In genomic region chr6:132388291-132388690, GRCh38 we compare ENCODE assay signal across 26 cellular contexts. TPM values are rescaled to one million over a fixed set of nuclear protein-coding genes. Genes with fewer than 3 reads are reported as not detected.
DNase-seq lines count a peak whose midpoint lies in the region; ATAC-seq and TF ChIP-seq lines count a peak whose summit lies in the region.
"Had no signal": no experiment of that assay in that cellular context is flagged by ENCODE, and none has a peak within 500 bp of the region (broad histone marks: within the 10 kb centered on the region; RNA-seq: fewer than 3 reads in every experiment).

No MANE protein-coding gene starts in this region.

- H3K9me3 ChIP-seq in A673 (ENCODE audit: low read depth, low read length, poor library complexity, severe bottlenecking) (no peaks in the 10 kb centered on the region), SK-N-MC (ENCODE audit: low read depth, low read length) (no peaks in the 10 kb centered on the region), sigmoid colon (no peaks in the 10 kb centered on the region)
- H3K9me3 ChIP-seq: BE2C, SJSA1 had no signal

- intact Hi-C loops in A673 (cut with micrococcal nuclease; ENCODE audit: unreplicated experiment): no loop called here
- intact Hi-C loops in sigmoid colon (cut with DNase I): no loop called here

- CTCF ChIA-PET in A673 (lab: Charles Lee): no interaction called here

- H3K4me1 ChIP-seq in A673 (ENCODE audit: insufficient read depth, low read length, poor library complexity, severe bottlenecking) (no peaks in the 10 kb centered on the region), sigmoid colon (no peaks in the 10 kb centered on the region)
- H3K4me1 ChIP-seq: BE2C had no signal

- TF ChIP-seq POLR2A in sigmoid colon (IDR thresholded peaks at IDR 0.05): no peak

- no peak for TF ChIP-seq EP300 in sigmoid colon (IDR thresholded peaks at IDR 0.05)

- peaks cover 35% of the 10 kb centered on the region for H3K27me3 ChIP-seq in A673 (replicated peaks; ENCODE audit: insufficient read depth, low read depth, low read length, poor library complexity)
- no peaks in the 10 kb centered on the region for H3K27me3 ChIP-seq in sigmoid colon
- H3K27me3 ChIP-seq: BE2C, SJSA1 had no signal

- no TSS peak for BruUV-seq in A673 (replicated peaks; lab: Mats Ljungman, UMichigan)

- TF ChIP-seq CTCF in A673 (conservative IDR thresholded peaks at IDR 0.05; ENCODE audit: low read depth, low read length): no peak
- no peak for TF ChIP-seq CTCF in sigmoid colon (IDR thresholded peaks at IDR 0.05)

- no peaks in the 10 kb centered on the region for H3K36me3 ChIP-seq in A673 (ENCODE audit: insufficient read depth, low read length, poor library complexity, severe bottlenecking)
- no peaks in the 10 kb centered on the region for H3K36me3 ChIP-seq in SK-N-MC (ENCODE audit: insufficient read depth, low read length)
- no peaks in the 10 kb centered on the region for H3K36me3 ChIP-seq in sigmoid colon
- H3K36me3 ChIP-seq: BE2C, SJSA1 had no signal

- no peak overlapping the region for H3K27ac ChIP-seq in A673 (ENCODE audit: low read depth, low read length, poor library complexity, severe bottlenecking)
- peak overlapping the region; percentile 95 for H3K27ac ChIP-seq in SK-N-MC
- H3K27ac ChIP-seq in sigmoid colon: no peak overlapping the region
- H3K27ac ChIP-seq: SJSA1 had no signal

- DNase-seq in A673 (ENCODE audit: low spot score) (peak; percentile 9), ELR (ENCODE audit: low read depth) (peak; percentile 53), SK-N-MC (ENCODE audit: low read depth, low spot score) (peak; percentile 98), fibroblast of gingiva (ENCODE audit: low read depth) (peak; percentile 12), sigmoid colon (no peak), SK-N-DZ (ENCODE audit: low spot score) (no peak)
- no peak for DNase-seq in activated naive CD4-positive, alpha-beta T cell treated with Interleukin-2 at 50 U/mL for 16 hours
- DNase-seq: activated CD4-positive, alpha-beta T cell treated with anti-CD3 and anti-CD28 coated beads, Interleukin-2, amount 50 U/mL, for 48 hours; activated gamma-delta T cell treated with Interleukin-2 at 50 U/mL for 16 hours; activated naive CD8-positive, alpha-beta T cell treated with anti-CD3 and anti-CD28 coated beads, Interleukin-2, amount 50 U/mL, for 24 hours; activated T-cell treated with anti-CD3 and anti-CD28 coated beads, Interleukin-2, amount 50 U/mL, for 48 hours; BE2C; CD8-positive, alpha-beta memory T cell; H7; hippocampal formation; left colon; NCI-H1092; NCI-H187; NCI-H526; nephron progenitor cell; stimulated activated naive B cell treated with anti-CD40 and anti-IgM and Interleukin-4, amounts not matched to agents 10 μg/mL and 1 μg/mL and 100 μg/mL, for 72 hours; substantia nigra; trophoblast cell had no signal

- POLR2A ChIA-PET in A673 (lab: Charles Lee; ENCODE audit: low non-redundant PET): no interaction called here

- 41 to 59% methylated on average over 3 of the region's 3 CpGs for WGBS in sigmoid colon, 2 donors

- H3K4me3 ChIP-seq in A673 (ENCODE audit: low read depth, low read length, poor library complexity, severe bottlenecking) (no peak overlapping the region), SK-N-MC (peak overlapping the region; percentile 51), sigmoid colon (no peak overlapping the region)
- H3K4me3 ChIP-seq: SJSA1 had no signal

- H3K9ac ChIP-seq in SK-N-MC (ENCODE audit: insufficient read length): peak overlapping the region; percentile 39

- ATAC-seq in HG03097 (IDR thresholded peaks at IDR 0.05; ENCODE audit: low FRiP score, unreplicated experiment): no peak
- ATAC-seq: activated naive CD8-positive, alpha-beta T cell treated with anti-CD3 and anti-CD28 coated beads, Interleukin-2, amount 50 U/mL, for 24 hours; left colon; Panc1; stimulated activated naive B cell treated with anti-CD40 and anti-IgM and Interleukin-4, amounts not matched to agents 10 μg/mL and 1 μg/mL and 100 μg/mL, for 72 hours had no signal

RNA-seq across cellular contexts. Expression of gene MOXD1, which starts 13.0 kb away (rescaled TPM):
- total RNA-seq in A673 (2021): not detected in 2 replicates
- 10 to 100 TPM in 3 of 4 donors, 1 to 10 TPM in 1; 9.4 to 20.8 (median 11.7) TPM for total RNA-seq in sigmoid colon
- 1 to 10 TPM; 1.2 to 6.6 (median 1.6) TPM for polyA plus RNA-seq in sigmoid colon
- polyA plus RNA-seq in SK-N-DZ (2014; cell fraction: cytosol; rRNA removed): 1.2 and 2.2 TPM in 2 replicates
- polyA plus RNA-seq in SK-N-DZ (2014; cell fraction: nucleus; rRNA removed): 0.21 and 1.8 TPM in 2 replicates
- total RNA-seq: CD8-positive, alpha-beta memory T cell had no signal

Comparison
In these comparisons a context has a peak if more than half of its experiments do, and no peak if none do; other contexts are left out.
1. DNase-seq: peak in A673 (single experiment), ELR (single experiment), SK-N-MC (single experiment) and fibroblast of gingiva (single experiment); none in activated naive CD4-positive, alpha-beta T cell treated with Interleukin-2 at 50 U/mL for 16 hours (single experiment), sigmoid colon (single experiment) and SK-N-DZ (single experiment).